Comparison of ENCODE assay signal across 20 cellular contexts in the genomic region with DNA sequence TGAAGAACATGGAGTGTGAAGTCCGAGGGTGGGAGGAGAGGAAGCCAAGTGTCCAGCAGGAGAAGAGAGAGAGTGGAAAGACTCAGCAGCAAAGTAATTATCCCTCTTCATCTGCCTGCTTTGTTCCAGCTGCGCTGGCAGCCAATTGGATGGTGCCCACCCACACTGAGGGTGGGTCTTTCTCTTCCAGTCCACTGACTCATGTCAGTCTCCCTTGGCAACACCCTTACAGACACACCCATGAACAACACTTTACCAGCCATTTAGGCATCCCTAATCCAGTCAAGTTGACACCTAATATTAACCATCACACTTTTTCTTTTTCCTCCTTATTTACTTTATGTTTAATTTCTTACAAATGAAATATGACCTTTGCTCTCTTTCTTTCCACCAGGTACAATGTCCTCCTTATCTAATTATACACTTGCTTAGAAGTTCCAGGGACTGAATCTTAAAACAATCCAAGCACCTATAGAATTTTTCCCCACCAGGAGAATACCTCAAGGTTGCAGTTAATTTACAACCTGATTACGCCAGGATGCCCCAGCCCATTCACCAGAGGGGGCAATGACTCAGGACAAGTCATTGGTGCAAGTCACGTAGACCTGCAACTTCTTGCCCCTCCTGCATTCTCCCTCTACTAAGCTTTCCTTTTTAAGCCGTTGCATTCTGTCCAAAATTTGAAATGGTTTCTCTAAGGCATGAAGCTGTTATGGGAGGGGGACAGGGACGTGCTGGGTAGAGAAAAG.
DNase-seq lines count a peak whose midpoint lies in the region; ATAC-seq, FAIRE-seq and TF ChIP-seq lines count a peak whose summit lies in the region.
"Had no signal": no experiment of that assay in that cellular context is flagged by ENCODE, and none has a peak within 500 bp of the region (broad histone marks: within the 10 kb centered on the region; RNA-seq: fewer than 3 reads in every experiment).

No MANE protein-coding gene starts in this region.

- WGBS in GM23248 (ENCODE audit: low coverage in 1 of 2, low lambda C conversion rate in 2 of 2, missing lambda C conversion rate in 2 of 2), 2 experiments = 54 to 56% methylated on average over 6 of the region's 6 CpGs
- WGBS in mammary epithelial cell (ENCODE audit: low coverage, missing lambda C conversion rate) = 82% methylated on average over 6 of the region's 6 CpGs

- H3K9ac ChIP-seq in GM23248 = no peak overlapping the region
- H3K9ac ChIP-seq in mammary epithelial cell (ENCODE audit: insufficient read depth, low read length) = no peak overlapping the region

- peaks cover 0 to 11% of the 10 kb centered on the region in 2 donors for H3K36me3 Mint-ChIP-seq in naive B cell
- H3K36me3 Mint-ChIP-seq in CD4-positive, alpha-beta T cell (ENCODE audit: low read depth) = no peaks in the 10 kb centered on the region
- H3K36me3 Mint-ChIP-seq: CD14-positive monocyte, WTC11 had no signal

- POLR2A ChIA-PET in CD4-positive, alpha-beta T cell (lab: Charles Lee) = no interaction called here

- FAIRE-seq in GM12891 (lab: Jason Lieb, UNC) = no peak
- FAIRE-seq: colon, islet of Langerhans had no signal

- H3K9me3 ChIP-seq in GM23248 (ENCODE audit: low read depth) (no peaks in the 10 kb centered on the region), MG63 (no peaks in the 10 kb centered on the region), mammary epithelial cell (replicated peaks; ENCODE audit: insufficient read depth, low read length) (no peaks in the 10 kb centered on the region)
- H3K9me3 ChIP-seq in CD4-positive, alpha-beta T cell (ENCODE audit: control insufficient read depth, low read length) = no peaks in the 10 kb centered on the region
- H3K9me3 ChIP-seq: mucosa of descending colon, ovary, transverse colon had no signal

- no peak overlapping the region for H3K27ac ChIP-seq in GM23248
- no peak overlapping the region for H3K27ac ChIP-seq in mammary epithelial cell (ENCODE audit: insufficient read depth, low read depth, low read length)
- no peak overlapping the region for H3K27ac ChIP-seq in CD4-positive, alpha-beta T cell (ENCODE audit: low read depth, low read length)
- H3K27ac ChIP-seq: ovary, spleen, transverse colon had no signal

- peak overlapping the region in 6 of 8 donors; percentile 19 to 66 (median 44) for H3K4me3 Mint-ChIP-seq in naive B cell
- no peak overlapping the region for H3K4me3 Mint-ChIP-seq in CD4-positive, alpha-beta T cell
- H3K4me3 Mint-ChIP-seq: CD14-positive monocyte, WTC11 had no signal

- intact Hi-C loops in mammary epithelial cell (cut with micrococcal nuclease) = no loop called here
- intact Hi-C loops in CD4-positive, alpha-beta T cell (cut with DNase I, micrococcal nuclease) = no loop called here

- no peaks in the 10 kb centered on the region for H3K27me3 Mint-ChIP-seq in naive B cell
- H3K27me3 Mint-ChIP-seq in CD4-positive, alpha-beta T cell = peaks cover 16% of the 10 kb centered on the region

- TF ChIP-seq CTCF in mammary epithelial cell (conservative IDR thresholded peaks at IDR 0.05 in 1 of 2, IDR thresholded peaks at IDR 0.05 in 1 of 2; ENCODE audit: extremely low read depth in 1 of 2, insufficient read depth in 1 of 2, low read depth in 1 of 2, low read length in 2 of 2) = no peak
- no peak for TF ChIP-seq CTCF in CD4-positive, alpha-beta T cell (IDR thresholded peaks at IDR 0.05)

- H3K79me2 ChIP-seq in GM23248 (ENCODE audit: insufficient read depth) (no peaks in the 10 kb centered on the region), mammary epithelial cell (ENCODE audit: insufficient read depth, low read length) (no peaks in the 10 kb centered on the region)

- dilution Hi-C loops in mammary epithelial cell (cut with HindIII; ENCODE audit: low sequenced_read_pairs) = no loop called here

- H3K36me3 ChIP-seq in GM23248 (ENCODE audit: low read depth) (no peaks in the 10 kb centered on the region), MG63 (no peaks in the 10 kb centered on the region), mammary epithelial cell (ENCODE audit: insufficient read depth, low read length) (no peaks in the 10 kb centered on the region)
- H3K36me3 ChIP-seq: ovary, spleen, transverse colon had no signal

- peaks cover 5 to 21% (median 12%) of the 10 kb centered on the region in 7 donors for H3K9me3 Mint-ChIP-seq in naive B cell
- peaks cover 3% of the 10 kb centered on the region for H3K9me3 Mint-ChIP-seq in CD4-positive, alpha-beta T cell

- H2AFZ ChIP-seq in GM23248 (peak overlapping the region; percentile 52), mammary epithelial cell (ENCODE audit: low read depth, low read length) (peak overlapping the region; percentile 60)

- H3K9me2 ChIP-seq in GM23248 (ENCODE audit: insufficient read depth) = no peaks in the 10 kb centered on the region

- H3K4me3 ChIP-seq in GM23248 (no peak overlapping the region), MG63 (no peak overlapping the region), mammary epithelial cell (replicated peaks in 1 of 3; ENCODE audit: insufficient read depth in 1 of 3, low read depth in 2 of 3, low read length in 3 of 3) (no peak overlapping the region)
- H3K4me3 ChIP-seq: mucosa of descending colon, ovary, spleen, transverse colon had no signal

- DNase-seq in GM23248 (peak; percentile 55), MG63 (peak; percentile 49), mammary epithelial cell (peak; percentile 43), naive B cell (no peak), GM12891 (ENCODE audit: insufficient read length, low spot score) (no peak), NCI-H2081 treated with DMSO at 0.1 percent for 48 hours (lab: John Stamatoyannopoulos, UW) (no peak)
- no peak for DNase-seq in CD4-positive, alpha-beta T cell
- DNase-seq in activated naive CD4-positive, alpha-beta T cell (lab: John Stamatoyannopoulos, UW) = no peak
- DNase-seq: activated CD8-positive, alpha-beta memory T cell treated with anti-CD3 and anti-CD28 coated beads for 24 hours; GOT3; mucosa of descending colon; MV-4-11; ovary; spleen; stimulated activated naive CD4-positive, alpha-beta T cell; transverse colon had no signal

- in situ Hi-C loops in GM23248 (cut with MboI) (no loop called here), mammary epithelial cell (cut with MboI; ENCODE audit: low sequenced_read_pairs in 2 of 2) (no loop called here)

- H3K27ac Mint-ChIP-seq in naive B cell = peak overlapping the region in 4 of 6 donors; percentile 6 to 89 (median 30)
- no peak overlapping the region for H3K27ac Mint-ChIP-seq in CD4-positive, alpha-beta T cell
- H3K27ac Mint-ChIP-seq: CD14-positive monocyte, WTC11 had no signal

- no peak for TF ChIP-seq POLR2A in GM12891 (IDR thresholded peaks at IDR 0.05; ENCODE audit: low read depth, low read length)

- H4K20me1 ChIP-seq in GM23248 (ENCODE audit: insufficient read depth) (no peaks in the 10 kb centered on the region), mammary epithelial cell (ENCODE audit: insufficient read depth, low read length) (no peaks in the 10 kb centered on the region)

- H3K4me1 ChIP-seq in GM23248 (ENCODE audit: insufficient read depth) (peaks cover 5% of the 10 kb centered on the region; the same call in 1 of the 2 replicates), mammary epithelial cell (ENCODE audit: insufficient read depth, low read length) (no peaks in the 10 kb centered on the region)
- H3K4me1 ChIP-seq: spleen, transverse colon had no signal

- CTCF ChIA-PET in mammary epithelial cell (lab: Charles Lee; ENCODE audit: low non-redundant PET) = no interaction called here
- CTCF ChIA-PET in CD4-positive, alpha-beta T cell (lab: Charles Lee) = no interaction called here

- H3K4me2 ChIP-seq in GM23248 (ENCODE audit: unreplicated experiment) (no peak overlapping the region), mammary epithelial cell (ENCODE audit: insufficient read depth, low read depth, low read length) (no peak overlapping the region)

- no peaks in the 10 kb centered on the region for H3F3A ChIP-seq in GM23248 (ENCODE audit: insufficient read depth)

- H3K4me1 Mint-ChIP-seq in naive B cell = peaks cover 11 to 19% (median 14%) of the 10 kb centered on the region in 3 donors
- no peaks in the 10 kb centered on the region for H3K4me1 Mint-ChIP-seq in CD4-positive, alpha-beta T cell (ENCODE audit: low read depth)
- H3K4me1 Mint-ChIP-seq: CD14-positive monocyte, WTC11 had no signal

- no TSS peak for BruUV-seq in mammary epithelial cell (replicated peaks; lab: Mats Ljungman, UMichigan)

- H3K27me3 ChIP-seq in GM23248 (replicated peaks; ENCODE audit: insufficient read depth) = peaks cover 12% of the 10 kb centered on the region; the same call in 1 of the 2 replicates
- H3K27me3 ChIP-seq in MG63 = no peaks in the 10 kb centered on the region
- H3K27me3 ChIP-seq in mammary epithelial cell (ENCODE audit: insufficient read depth, low read length) = no peaks in the 10 kb centered on the region
- H3K27me3 ChIP-seq in CD4-positive, alpha-beta T cell (ENCODE audit: control insufficient read depth, insufficient read depth, low read length) = no peaks in the 10 kb centered on the region
- H3K27me3 ChIP-seq: ovary, spleen, transverse colon had no signal

- no peak for ATAC-seq in naive B cell (ENCODE audit: low read depth in 2 of 2)
- no peak for ATAC-seq in CD4-positive, alpha-beta T cell (ENCODE audit: poor library complexity)
- ATAC-seq: mucosa of descending colon, WTC11 had no signal

TF ChIP-seq in GM12891, 5 proteins besides CTCF, POLR2A, EP300 and RAD21:
- no peak for TF ChIP-seq SPI1 (IDR thresholded peaks at IDR 0.05; ENCODE audit: low read depth, low read length)
- no peak for TF ChIP-seq POU2F2 (IDR thresholded peaks at IDR 0.05; ENCODE audit: low read depth, low read length)
- no peak for TF ChIP-seq POLR2AphosphoS5 (IDR thresholded peaks at IDR 0.05; ENCODE audit: low read depth, low read length)
- TF ChIP-seq TAF1 (IDR thresholded peaks at IDR 0.05; ENCODE audit: low read depth, low read length) = no peak
- no peak for TF ChIP-seq PAX5 (IDR thresholded peaks at IDR 0.05; ENCODE audit: insufficient read depth, low read length, severe bottlenecking)

Comparison
In these comparisons a context has a peak if more than half of its experiments do, and no peak if none do; other contexts are left out.
1. DNase-seq: peak in GM23248 (single experiment), MG63 (single experiment) and mammary epithelial cell (single experiment); none in naive B cell (single experiment), CD4-positive, alpha-beta T cell (0 of 10), GM12891 (single experiment), NCI-H2081 treated with DMSO at 0.1 percent for 48 hours (single experiment) and activated naive CD4-positive, alpha-beta T cell (0 of 4).